Comparison of ENCODE assay signal across 8 cellular contexts in the genomic region with DNA sequence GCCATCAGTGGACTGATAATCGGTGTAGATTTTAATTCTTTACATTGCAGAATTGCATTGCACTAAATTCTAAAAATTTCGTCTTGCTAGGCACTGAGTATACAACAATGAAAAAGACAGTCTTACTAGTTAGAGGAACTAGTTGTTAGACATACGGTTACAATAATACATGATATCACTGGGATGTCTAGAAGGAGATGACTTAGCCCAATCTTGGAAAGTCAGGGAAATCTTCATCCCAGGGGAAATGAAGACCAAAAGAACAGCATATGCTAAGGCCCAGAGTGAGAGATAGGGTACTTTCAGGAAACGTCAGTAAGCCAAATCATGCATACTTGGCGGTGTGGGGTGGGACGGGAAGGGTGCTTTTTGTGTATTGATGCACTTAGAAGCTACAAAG. TPM values are rescaled to one million over a fixed set of nuclear protein-coding genes. Genes with fewer than 3 reads are reported as not detected.
DNase-seq lines count a peak whose midpoint lies in the region; ATAC-seq and TF ChIP-seq lines count a peak whose summit lies in the region.

No MANE protein-coding gene starts in this region.

- CTCF ChIA-PET in CD4-positive, alpha-beta memory T cell (lab: Charles Lee; ENCODE audit: partially characterized antibody): interaction anchor here (2.2 kb wide), 1 partner anchor 17 kb away, joined by 10 read pairs; no protein-coding TSS in a partner anchor

- no peak for TF ChIP-seq CTCF in LNCaP clone FGC (IDR thresholded peaks at IDR 0.05; ENCODE audit: control insufficient read depth, extremely low read depth, insufficient read depth)
- TF ChIP-seq CTCF in coronary artery (IDR thresholded peaks at IDR 0.05): no peak
- no peak for TF ChIP-seq CTCF in neural crest cell (conservative IDR thresholded peaks at IDR 0.05)

- no peaks in the 10 kb centered on the region for H3K27me3 Mint-ChIP-seq in CD4-positive, alpha-beta memory T cell
- no peaks in the 10 kb centered on the region for H3K27me3 Mint-ChIP-seq in neural crest cell (ENCODE audit: low read depth)

- no peak for DNase-seq in CD4-positive, alpha-beta memory T cell
- DNase-seq in LNCaP clone FGC (ENCODE audit: low read depth) (no peak), coronary artery (ENCODE audit: low spot score) (no peak), neural crest cell (ENCODE audit: low read depth, low spot score) (no peak), SKM-1 (lab: John Stamatoyannopoulos, UW; ENCODE audit: unreplicated experiment) (no peak)
- no peak for DNase-seq in effector CD4-positive, alpha-beta T cell

- H3K4me1 Mint-ChIP-seq in CD4-positive, alpha-beta memory T cell: peaks cover 30 to 50% (median 38%) of the 10 kb centered on the region in 4 donors
- H3K4me1 Mint-ChIP-seq in neural crest cell: peaks cover 55% of the 10 kb centered on the region

- intact Hi-C loops in CD4-positive, alpha-beta memory T cell (cut with micrococcal nuclease): loop anchor here (5.0 to 10.0 kb wide), 4 partner anchors 831 to 1859 kb away; partner anchors contain the start of genes GTF3C6, SEC63 and SNX3

- H3K36me3 Mint-ChIP-seq in CD4-positive, alpha-beta memory T cell: peaks cover 0 to 10% of the 10 kb centered on the region in 2 donors
- peaks cover 2% of the 10 kb centered on the region for H3K36me3 Mint-ChIP-seq in neural crest cell (ENCODE audit: low read depth)

- no peaks in the 10 kb centered on the region for H3K9me3 ChIP-seq in CD4-positive, alpha-beta memory T cell (ENCODE audit: control insufficient read depth in 1 of 2, low read length in 2 of 2)

- H3K4me1 ChIP-seq in CD4-positive, alpha-beta memory T cell (ENCODE audit: insufficient read depth, low read length): peaks cover 38% of the 10 kb centered on the region

- POLR2A ChIA-PET in CD4-positive, alpha-beta memory T cell (lab: Charles Lee; ENCODE audit: partially characterized antibody): interaction anchor here (0.9 to 3.3 kb wide), 8 partner anchors 86 to 1779 kb away, joined by 3 to 84 read pairs (median 12); partner anchors contain the start of genes ARMC2, CD164, FOXO3 and PDSS2

- H3K27me3 ChIP-seq in CD4-positive, alpha-beta memory T cell (ENCODE audit: insufficient read depth, low read length): no peaks in the 10 kb centered on the region

- no peak for ATAC-seq in HG03108 (IDR thresholded peaks at IDR 0.05; ENCODE audit: unreplicated experiment)
- ATAC-seq in GM18873 (IDR thresholded peaks at IDR 0.05; ENCODE audit: low FRiP score, unreplicated experiment): no peak

- peak overlapping the region; percentile 74 to 80 for H3K4me3 ChIP-seq in CD4-positive, alpha-beta memory T cell (ENCODE audit: low read length in 2 of 2)
- H3K4me3 ChIP-seq in LNCaP clone FGC (ENCODE audit: low read depth, low read length): peak overlapping the region; percentile 88
- peak overlapping the region; percentile 91 for H3K4me3 ChIP-seq in coronary artery

- H3K27ac ChIP-seq in CD4-positive, alpha-beta memory T cell (ENCODE audit: low read depth, low read length): no peak overlapping the region
- H3K27ac ChIP-seq in coronary artery: peak overlapping the region in 1 of 2 donors; percentile 100

- peak overlapping the region; percentile 90 to 97 (median 95) for H3K4me3 Mint-ChIP-seq in CD4-positive, alpha-beta memory T cell
- peak overlapping the region; percentile 99 for H3K4me3 Mint-ChIP-seq in neural crest cell

- H3K9me3 Mint-ChIP-seq in CD4-positive, alpha-beta memory T cell: no peaks in the 10 kb centered on the region
- H3K9me3 Mint-ChIP-seq in neural crest cell: no peaks in the 10 kb centered on the region

- H3K27ac Mint-ChIP-seq in CD4-positive, alpha-beta memory T cell: peak overlapping the region in 6 of 7 donors; percentile 54 to 100 (median 99)
- no peak overlapping the region for H3K27ac Mint-ChIP-seq in neural crest cell (ENCODE audit: unreplicated experiment)

- no peaks in the 10 kb centered on the region for H3K36me3 ChIP-seq in CD4-positive, alpha-beta memory T cell (ENCODE audit: insufficient read depth, low read length)

RNA-seq across cellular contexts. Expression of gene CEP57L1, which starts 0.9 kb away (rescaled TPM):
- 1 to 10 TPM; 5.7 to 9.2 TPM for total RNA-seq in CD4-positive, alpha-beta memory T cell
- polyA plus RNA-seq in CD4-positive, alpha-beta memory T cell: 1 to 10 TPM; 6.3 to 7.4 TPM
- 19.8 and 21.9 TPM in 2 replicates for total RNA-seq in neural crest cell

RNA-seq across cellular contexts. Expression of gene SESN1, which starts 1.6 kb away (rescaled TPM):
- total RNA-seq in CD4-positive, alpha-beta memory T cell: 10 to 100 TPM; 45.7 to 47.3 TPM
- 10 to 100 TPM; 37.0 to 51.7 TPM for polyA plus RNA-seq in CD4-positive, alpha-beta memory T cell
- 11.5 and 12.0 TPM in 2 replicates for total RNA-seq in neural crest cell
